ENCODE assay signal across 8 cellular contexts in the genomic region with DNA sequence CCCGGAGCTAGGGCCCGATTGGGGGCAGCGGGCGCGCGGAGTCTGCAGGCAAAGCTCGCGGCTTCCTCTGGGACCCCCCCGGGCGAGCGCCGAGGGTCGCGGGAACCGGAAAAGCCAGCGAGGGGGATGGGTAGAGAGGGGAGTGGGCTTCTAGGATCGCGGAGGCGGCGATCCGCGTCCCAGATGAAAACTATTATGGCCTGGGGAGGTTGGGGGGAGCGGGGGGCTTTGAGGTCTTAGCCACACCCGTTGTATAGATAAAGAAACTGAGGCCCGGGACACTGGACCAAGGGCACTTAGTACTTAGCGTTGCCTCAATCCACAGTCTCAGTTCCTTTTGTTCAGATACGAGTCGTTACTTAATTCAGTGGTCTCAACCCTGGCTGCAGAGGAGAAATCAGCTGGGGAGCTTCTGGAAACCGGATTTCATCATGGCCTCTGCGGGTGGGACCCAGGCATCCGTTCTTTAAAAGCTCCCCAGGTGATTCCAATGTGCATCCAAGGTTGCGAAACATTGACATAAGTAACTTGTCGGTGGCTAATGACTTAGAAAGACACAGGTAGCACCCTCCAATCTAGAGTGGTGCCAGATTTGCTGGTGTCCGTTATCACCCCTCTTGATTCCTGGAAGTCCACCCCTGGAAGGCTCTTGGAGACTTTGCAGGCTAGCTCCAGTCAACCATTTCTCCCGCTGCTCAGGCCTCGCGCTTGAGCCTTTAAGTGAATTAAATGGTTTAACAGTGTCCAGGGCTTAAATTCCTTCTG.
A peak's percentile ranks its signal among the peaks of the same experiment; 100 is the strongest.
DNase-seq lines count a peak whose midpoint lies in the region; ATAC-seq and TF ChIP-seq lines count a peak whose summit lies in the region.

No MANE protein-coding gene starts in this region.

- WGBS in suprapubic skin = 11% methylated on average over 35 of the region's 37 CpGs

- POLR2A ChIA-PET in activated CD8-positive, alpha-beta T cell treated with anti-CD3 and anti-CD28 coated beads, Interleukin-2, amount 10 ng/mL, durations not matched to agents 7 days and 5 days (lab: Charles Lee) = no interaction called here
- POLR2A ChIA-PET in OCI-LY7 (lab: Charles Lee) = no interaction called here

- no peaks in the 10 kb centered on the region for H3K79me2 ChIP-seq in OCI-LY7 (ENCODE audit: insufficient read depth, low read depth, low read length)

- peak overlapping the region; percentile 63 for H3K4me3 ChIP-seq in suprapubic skin
- H3K4me3 ChIP-seq in OCI-LY7 (ENCODE audit: low read depth, low read length, poor library complexity, severe bottlenecking) = no peak overlapping the region

- H3K36me3 ChIP-seq in suprapubic skin (no peaks in the 10 kb centered on the region), OCI-LY7 (ENCODE audit: insufficient read depth, low read length) (no peaks in the 10 kb centered on the region)

- intact Hi-C loops in OCI-LY7 (cut with micrococcal nuclease; ENCODE audit: unreplicated experiment) = no loop called here

- no peak for ATAC-seq in activated CD8-positive, alpha-beta T cell treated with anti-CD3 and anti-CD28 coated beads, Interleukin-2, amount 10 ng/mL, durations not matched to agents 7 days and 5 days

- H3K27ac Mint-ChIP-seq in T-helper 2 cell treated with Interferon-gamma antibody and Interleukin-4, amounts not matched to agents 5 μg/mL and 100 μg/mL, for 36 hours = no peak overlapping the region
- no peak overlapping the region for H3K27ac Mint-ChIP-seq in activated CD8-positive, alpha-beta T cell treated with anti-CD3 and anti-CD28 coated beads, Interleukin-2, amount 10 ng/mL, durations not matched to agents 7 days and 5 days

- H3K4me1 ChIP-seq in suprapubic skin (peaks cover 6% of the 10 kb centered on the region), OCI-LY7 (ENCODE audit: insufficient read depth, low read length, poor library complexity, severe bottlenecking) (no peaks in the 10 kb centered on the region)

- peak overlapping the region; percentile 50 for H3K4me3 Mint-ChIP-seq in T-helper 2 cell treated with Interferon-gamma antibody and Interleukin-4, amounts not matched to agents 5 μg/mL and 100 μg/mL, for 36 hours
- H3K4me3 Mint-ChIP-seq in activated CD8-positive, alpha-beta T cell treated with anti-CD3 and anti-CD28 coated beads, Interleukin-2, amount 10 ng/mL, durations not matched to agents 7 days and 5 days = peak overlapping the region; percentile 31

- H3K9me3 ChIP-seq in suprapubic skin = no peaks in the 10 kb centered on the region
- H3K9me3 ChIP-seq in OCI-LY7 (ENCODE audit: low read length) = no peaks in the 10 kb centered on the region

- no peak overlapping the region for H3K4me2 ChIP-seq in OCI-LY7 (ENCODE audit: low read length)

- no peaks in the 10 kb centered on the region for H3K36me3 Mint-ChIP-seq in T-helper 2 cell treated with Interferon-gamma antibody and Interleukin-4, amounts not matched to agents 5 μg/mL and 100 μg/mL, for 36 hours (ENCODE audit: low read depth)
- H3K36me3 Mint-ChIP-seq in activated CD8-positive, alpha-beta T cell treated with anti-CD3 and anti-CD28 coated beads, Interleukin-2, amount 10 ng/mL, durations not matched to agents 7 days and 5 days (ENCODE audit: low read depth) = no peaks in the 10 kb centered on the region

- CTCF ChIA-PET in activated CD8-positive, alpha-beta T cell treated with anti-CD3 and anti-CD28 coated beads, Interleukin-2, amount 10 ng/mL, durations not matched to agents 7 days and 5 days (lab: Charles Lee) = no interaction called here
- CTCF ChIA-PET in OCI-LY7 (lab: Charles Lee; ENCODE audit: unreplicated experiment) = no interaction called here

- in situ Hi-C loops in ACHN (cut with HindIII; ENCODE audit: low pct_ligation_motif_present, low pct_unique_long_range_greater_than_20kb, low sequenced_read_pairs) = no loop called here

- H3K9me3 Mint-ChIP-seq in T-helper 2 cell treated with Interferon-gamma antibody and Interleukin-4, amounts not matched to agents 5 μg/mL and 100 μg/mL, for 36 hours = no peaks in the 10 kb centered on the region
- no peaks in the 10 kb centered on the region for H3K9me3 Mint-ChIP-seq in activated CD8-positive, alpha-beta T cell treated with anti-CD3 and anti-CD28 coated beads, Interleukin-2, amount 10 ng/mL, durations not matched to agents 7 days and 5 days (ENCODE audit: insufficient read depth)

- TF ChIP-seq CTCF in suprapubic skin (IDR thresholded peaks at IDR 0.05) (no peak), OCI-LY7 (conservative IDR thresholded peaks at IDR 0.05; ENCODE audit: low read length) (no peak)

- no peak overlapping the region for H2AFZ ChIP-seq in OCI-LY7 (ENCODE audit: low read length)

- DNase-seq in T-helper 2 cell treated with Interferon-gamma antibody and Interleukin-4, amounts not matched to agents 5 μg/mL and 100 μg/mL, for 36 hours (ENCODE audit: low spot score) = no peak
- DNase-seq in T-helper 2 cell (no peak), iPS-NIHi11 (ENCODE audit: low spot score) (peak; percentile 7), suprapubic skin (ENCODE audit: low spot score in 2 of 2) (no peak), ACHN (no peak), OCI-LY7 (ENCODE audit: low spot score) (no peak), GOT3 (lab: John Stamatoyannopoulos, UW) (no peak)
- no peak for DNase-seq in activated CD8-positive, alpha-beta T cell treated with anti-CD3 and anti-CD28 coated beads, Interleukin-2, amount 10 ng/mL, durations not matched to agents 7 days and 5 days

- BruUV-seq in OCI-LY7 (replicated peaks; lab: Mats Ljungman, UMichigan) = no TSS peak

- no peaks in the 10 kb centered on the region for H3K9me2 ChIP-seq in OCI-LY7 (ENCODE audit: insufficient read depth, low read length)

- no peaks in the 10 kb centered on the region for H3K4me1 Mint-ChIP-seq in T-helper 2 cell treated with Interferon-gamma antibody and Interleukin-4, amounts not matched to agents 5 μg/mL and 100 μg/mL, for 36 hours (ENCODE audit: low read depth)
- no peaks in the 10 kb centered on the region for H3K4me1 Mint-ChIP-seq in activated CD8-positive, alpha-beta T cell treated with anti-CD3 and anti-CD28 coated beads, Interleukin-2, amount 10 ng/mL, durations not matched to agents 7 days and 5 days (ENCODE audit: low read depth)

- H3K27me3 Mint-ChIP-seq in T-helper 2 cell treated with Interferon-gamma antibody and Interleukin-4, amounts not matched to agents 5 μg/mL and 100 μg/mL, for 36 hours (ENCODE audit: low read depth) = peaks cover 42% of the 10 kb centered on the region
- H3K27me3 Mint-ChIP-seq in activated CD8-positive, alpha-beta T cell treated with anti-CD3 and anti-CD28 coated beads, Interleukin-2, amount 10 ng/mL, durations not matched to agents 7 days and 5 days (ENCODE audit: low read depth) = peaks cover 30% of the 10 kb centered on the region

- H4K20me1 ChIP-seq in OCI-LY7 (ENCODE audit: insufficient read depth, low read length) = no peaks in the 10 kb centered on the region

- H3K27ac ChIP-seq in suprapubic skin = peak overlapping the region; percentile 41
- H3K27ac ChIP-seq in OCI-LY7 (ENCODE audit: low read depth, low read length, poor library complexity, severe bottlenecking) = no peak overlapping the region

- no peaks in the 10 kb centered on the region for H3K27me3 ChIP-seq in suprapubic skin

- no peak for TF ChIP-seq EP300 in suprapubic skin (IDR thresholded peaks at IDR 0.05)

- no peak for TF ChIP-seq POLR2A in suprapubic skin (IDR thresholded peaks at IDR 0.05)
